2 cellular contexts compared by ENCODE assay signal in the genomic region with DNA sequence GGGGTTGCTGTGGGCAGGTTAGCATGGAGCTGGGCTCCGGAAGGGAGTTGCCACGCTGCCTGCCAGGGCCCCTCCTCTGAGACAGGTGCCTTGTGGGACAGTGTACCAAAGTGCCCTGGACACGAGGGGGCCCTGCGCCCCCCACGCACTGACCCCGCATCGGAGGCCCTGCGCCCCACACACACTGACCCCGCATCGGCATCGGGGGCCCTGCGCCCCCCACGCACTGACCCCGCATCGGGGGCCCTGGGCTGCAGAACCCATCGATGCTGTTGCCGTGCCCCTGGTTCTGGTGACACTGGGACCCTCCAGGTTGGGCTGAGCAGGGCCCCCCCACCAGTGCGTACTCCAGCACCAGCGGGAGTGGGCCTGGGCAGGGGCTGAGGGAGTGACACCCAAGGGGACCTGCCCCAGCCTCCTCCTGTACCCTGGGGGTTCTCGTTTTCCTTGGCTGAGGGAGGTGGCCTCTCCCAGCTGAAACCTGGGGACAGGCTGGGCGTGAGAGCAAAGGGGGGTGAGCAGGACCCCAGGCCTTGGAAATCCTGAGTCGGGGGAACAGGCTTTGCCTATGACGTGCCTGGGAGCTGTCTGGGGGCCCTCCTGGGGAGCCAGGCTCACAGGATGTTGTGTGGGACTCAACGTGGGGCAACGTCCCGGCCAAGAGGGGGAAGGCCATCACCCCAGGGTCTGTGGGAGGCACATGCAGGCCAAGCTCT.
TF ChIP-seq lines count a peak whose summit lies in the region.

No MANE protein-coding gene starts in this region.

TF ChIP-seq in HCT116, 20 proteins besides CTCF, POLR2A, EP300 and RAD21:
- TF ChIP-seq YY1 (IDR thresholded peaks at IDR 0.05; ENCODE audit: extremely low read depth, insufficient replicate concordance, low read depth, low read length) (no peak), ZNF274 (IDR thresholded peaks at IDR 0.05; ENCODE audit: low read depth, low read length) (no peak), CEBPB (IDR thresholded peaks at IDR 0.05; ENCODE audit: low read depth) (no peak), EZH2phosphoT487 (IDR thresholded peaks at IDR 0.05; ENCODE audit: borderline replicate concordance) (no peak), CBX3 (IDR thresholded peaks at IDR 0.05; ENCODE audit: low read depth) (no peak), JUND (IDR thresholded peaks at IDR 0.05) (no peak), TCF7L2 (IDR thresholded peaks at IDR 0.05; ENCODE audit: borderline replicate concordance, extremely low read depth, insufficient read depth, insufficient read length) (no peak), POLR2AphosphoS5 (IDR thresholded peaks at IDR 0.05; ENCODE audit: low read depth, low read length) (no peak; the same call in 1 of the 2 replicates), SP1 (IDR thresholded peaks at IDR 0.05; ENCODE audit: low read depth) (no peak), ELF1 (IDR thresholded peaks at IDR 0.05; ENCODE audit: borderline replicate concordance, low read depth) (no peak), EZH2 (IDR thresholded peaks at IDR 0.05) (no peak), SIN3A (IDR thresholded peaks at IDR 0.05; ENCODE audit: low read depth) (no peak)
- TF ChIP-seq, protein P1, sequence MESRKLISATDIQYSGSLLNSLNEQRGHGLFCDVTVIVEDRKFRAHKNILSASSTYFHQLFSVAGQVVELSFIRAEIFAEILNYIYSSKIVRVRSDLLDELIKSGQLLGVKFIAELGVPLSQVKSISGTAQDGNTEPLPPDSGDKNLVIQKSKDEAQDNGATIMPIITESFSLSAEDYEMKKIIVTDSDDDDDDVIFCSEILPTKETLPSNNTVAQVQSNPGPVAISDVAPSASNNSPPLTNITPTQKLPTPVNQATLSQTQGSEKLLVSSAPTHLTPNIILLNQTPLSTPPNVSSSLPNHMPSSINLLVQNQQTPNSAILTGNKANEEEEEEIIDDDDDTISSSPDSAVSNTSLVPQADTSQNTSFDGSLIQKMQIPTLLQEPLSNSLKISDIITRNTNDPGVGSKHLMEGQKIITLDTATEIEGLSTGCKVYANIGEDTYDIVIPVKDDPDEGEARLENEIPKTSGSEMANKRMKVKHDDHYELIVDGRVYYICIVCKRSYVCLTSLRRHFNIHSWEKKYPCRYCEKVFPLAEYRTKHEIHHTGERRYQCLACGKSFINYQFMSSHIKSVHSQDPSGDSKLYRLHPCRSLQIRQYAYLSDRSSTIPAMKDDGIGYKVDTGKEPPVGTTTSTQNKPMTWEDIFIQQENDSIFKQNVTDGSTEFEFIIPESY (IDR thresholded peaks at IDR 0.05; ENCODE audit: extremely low read depth, insufficient replicate concordance, low read length): no peak
- TF ChIP-seq, protein P2, sequence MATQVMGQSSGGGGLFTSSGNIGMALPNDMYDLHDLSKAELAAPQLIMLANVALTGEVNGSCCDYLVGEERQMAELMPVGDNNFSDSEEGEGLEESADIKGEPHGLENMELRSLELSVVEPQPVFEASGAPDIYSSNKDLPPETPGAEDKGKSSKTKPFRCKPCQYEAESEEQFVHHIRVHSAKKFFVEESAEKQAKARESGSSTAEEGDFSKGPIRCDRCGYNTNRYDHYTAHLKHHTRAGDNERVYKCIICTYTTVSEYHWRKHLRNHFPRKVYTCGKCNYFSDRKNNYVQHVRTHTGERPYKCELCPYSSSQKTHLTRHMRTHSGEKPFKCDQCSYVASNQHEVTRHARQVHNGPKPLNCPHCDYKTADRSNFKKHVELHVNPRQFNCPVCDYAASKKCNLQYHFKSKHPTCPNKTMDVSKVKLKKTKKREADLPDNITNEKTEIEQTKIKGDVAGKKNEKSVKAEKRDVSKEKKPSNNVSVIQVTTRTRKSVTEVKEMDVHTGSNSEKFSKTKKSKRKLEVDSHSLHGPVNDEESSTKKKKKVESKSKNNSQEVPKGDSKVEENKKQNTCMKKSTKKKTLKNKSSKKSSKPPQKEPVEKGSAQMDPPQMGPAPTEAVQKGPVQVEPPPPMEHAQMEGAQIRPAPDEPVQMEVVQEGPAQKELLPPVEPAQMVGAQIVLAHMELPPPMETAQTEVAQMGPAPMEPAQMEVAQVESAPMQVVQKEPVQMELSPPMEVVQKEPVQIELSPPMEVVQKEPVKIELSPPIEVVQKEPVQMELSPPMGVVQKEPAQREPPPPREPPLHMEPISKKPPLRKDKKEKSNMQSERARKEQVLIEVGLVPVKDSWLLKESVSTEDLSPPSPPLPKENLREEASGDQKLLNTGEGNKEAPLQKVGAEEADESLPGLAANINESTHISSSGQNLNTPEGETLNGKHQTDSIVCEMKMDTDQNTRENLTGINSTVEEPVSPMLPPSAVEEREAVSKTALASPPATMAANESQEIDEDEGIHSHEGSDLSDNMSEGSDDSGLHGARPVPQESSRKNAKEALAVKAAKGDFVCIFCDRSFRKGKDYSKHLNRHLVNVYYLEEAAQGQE (IDR thresholded peaks at IDR 0.05; ENCODE audit: low read depth): no peak
- TF ChIP-seq, protein P3, sequence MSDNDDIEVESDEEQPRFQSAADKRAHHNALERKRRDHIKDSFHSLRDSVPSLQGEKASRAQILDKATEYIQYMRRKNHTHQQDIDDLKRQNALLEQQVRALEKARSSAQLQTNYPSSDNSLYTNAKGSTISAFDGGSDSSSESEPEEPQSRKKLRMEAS (IDR thresholded peaks at IDR 0.05): no peak

TF ChIP-seq in K562, 482 proteins besides CTCF, POLR2A, EP300 and RAD21:
- TF ChIP-seq POLR2G (IDR thresholded peaks at IDR 0.05; ENCODE audit: low read depth, low read length) (peak; percentile 33; the same call in 1 of the 2 replicates), NR4A1 (CRISPR knock-in tag; IDR thresholded peaks at IDR 0.05) (no peak), NR4A1 (tag; IDR thresholded peaks at IDR 0.05) (no peak), TAF15 (IDR thresholded peaks at IDR 0.05; ENCODE audit: low read depth, low read length) (0 out of 2 replicates have a peak, but pooled peaks have one; percentile 4), ZNF75A (CRISPR knock-in tag; IDR thresholded peaks at IDR 0.05) (no peak), ZFPM2 (CRISPR knock-in tag; IDR thresholded peaks at IDR 0.05) (no peak), ARID1B (IDR thresholded peaks at IDR 0.05) (no peak)
